8 cellular contexts compared by ENCODE assay signal in genomic region chr15:48965972-48966371, GRCh38. TPM values are rescaled to one million over a fixed set of nuclear protein-coding genes. Genes with fewer than 3 reads are reported as not detected.
DNase-seq lines count a peak whose midpoint lies in the region; ATAC-seq and TF ChIP-seq lines count a peak whose summit lies in the region.

No MANE protein-coding gene starts in this region.

- intact Hi-C loops in activated CD4-positive, alpha-beta memory T cell treated with anti-CD3 and anti-CD28 coated beads for 36 hours (cut with micrococcal nuclease), result loop anchor here (1.0 to 2.0 kb wide), 5 partner anchors 37 to 1171 kb away; partner anchors contain the start of genes CEP152 and EID1
- intact Hi-C loops in CD8-positive, alpha-beta T cell (cut with DNase I, micrococcal nuclease), result no loop called here

- peak; percentile 74 for ATAC-seq in GM19438 (IDR thresholded peaks at IDR 0.05; ENCODE audit: low read depth, unreplicated experiment)
- ATAC-seq in HG03469 (IDR thresholded peaks at IDR 0.05; ENCODE audit: unreplicated experiment), result peak; percentile 57
- ATAC-seq in CD8-positive, alpha-beta T cell, result no peak

- no peak overlapping the region for H3K4me3 Mint-ChIP-seq in activated CD4-positive, alpha-beta memory T cell treated with anti-CD3 and anti-CD28 coated beads for 36 hours
- H3K4me3 Mint-ChIP-seq in CD8-positive, alpha-beta T cell, result no peak overlapping the region

- no peak for TF ChIP-seq CTCF in CD8-positive, alpha-beta T cell (IDR thresholded peaks at IDR 0.05)

- H3K9me3 ChIP-seq in CD8-positive, alpha-beta T cell (ENCODE audit: low read length), result no peaks in the 10 kb centered on the region

- peaks cover 32% of the 10 kb centered on the region for H3K4me1 Mint-ChIP-seq in activated CD4-positive, alpha-beta memory T cell treated with anti-CD3 and anti-CD28 coated beads for 36 hours (ENCODE audit: low read depth)
- peaks cover 29% of the 10 kb centered on the region for H3K4me1 Mint-ChIP-seq in CD8-positive, alpha-beta T cell (ENCODE audit: low read depth)

- peaks cover 26% of the 10 kb centered on the region for H3K4me1 ChIP-seq in CD8-positive, alpha-beta T cell (ENCODE audit: insufficient read depth, low read length)

- H3K4me3 ChIP-seq in CD8-positive, alpha-beta T cell (ENCODE audit: low read depth, low read length), result no peak overlapping the region

- H3K27ac ChIP-seq in CD8-positive, alpha-beta T cell (ENCODE audit: low read depth, low read length), result no peak overlapping the region

- DNase-seq in EL, result peak; percentile 71
- DNase-seq in activated CD4-positive, alpha-beta memory T cell treated with anti-CD3 and anti-CD28 coated beads for 36 hours, result peak; percentile 59
- DNase-seq in renal cortical epithelial cell (ENCODE audit: low read depth), result peak; percentile 53
- DNase-seq in CD8-positive, alpha-beta T cell, result no peak
- DNase-seq in NCI-H2107 treated with DMSO at 0.1 percent for 48 hours (lab: John Stamatoyannopoulos, UW; ENCODE audit: unreplicated experiment), result no peak
- no peak for DNase-seq in GOT3 (lab: John Stamatoyannopoulos, UW)

- no peaks in the 10 kb centered on the region for H3K9me3 Mint-ChIP-seq in activated CD4-positive, alpha-beta memory T cell treated with anti-CD3 and anti-CD28 coated beads for 36 hours
- H3K9me3 Mint-ChIP-seq in CD8-positive, alpha-beta T cell, result no peaks in the 10 kb centered on the region

- peaks cover 13% of the 10 kb centered on the region for H3K27me3 ChIP-seq in CD8-positive, alpha-beta T cell (ENCODE audit: insufficient read depth, low read length)

- no peaks in the 10 kb centered on the region for H3K36me3 ChIP-seq in CD8-positive, alpha-beta T cell (ENCODE audit: insufficient read depth, low read length)

- peaks cover 31% of the 10 kb centered on the region for H3K27me3 Mint-ChIP-seq in activated CD4-positive, alpha-beta memory T cell treated with anti-CD3 and anti-CD28 coated beads for 36 hours
- H3K27me3 Mint-ChIP-seq in CD8-positive, alpha-beta T cell (ENCODE audit: low read depth), result peaks cover 48% of the 10 kb centered on the region

- no peaks in the 10 kb centered on the region for H3K36me3 Mint-ChIP-seq in activated CD4-positive, alpha-beta memory T cell treated with anti-CD3 and anti-CD28 coated beads for 36 hours
- no peaks in the 10 kb centered on the region for H3K36me3 Mint-ChIP-seq in CD8-positive, alpha-beta T cell

- POLR2A ChIA-PET in activated CD4-positive, alpha-beta memory T cell treated with anti-CD3 and anti-CD28 coated beads for 36 hours (lab: Charles Lee), result interaction anchor here (0.9 kb wide), 1 partner anchor 190 kb away, joined by 3 read pairs; the partner anchor contains the start of gene COPS2
- POLR2A ChIA-PET in CD8-positive, alpha-beta T cell (lab: Charles Lee), result interaction anchor here (0.6 kb wide), 1 partner anchor 10 kb away, joined by 3 read pairs; no protein-coding TSS in a partner anchor

- CTCF ChIA-PET in activated CD4-positive, alpha-beta memory T cell treated with anti-CD3 and anti-CD28 coated beads for 36 hours (lab: Charles Lee), result interaction anchor here (0.7 to 9.5 kb wide), 5 partner anchors 8 to 105 kb away, joined by 3 to 92 read pairs (median 10); partner anchors contain the start of gene EID1
- CTCF ChIA-PET in CD8-positive, alpha-beta T cell (lab: Charles Lee), result interaction anchor here (6.9 kb wide), 1 partner anchor 10 kb away, joined by 49 read pairs; no protein-coding TSS in a partner anchor

- no peak overlapping the region for H3K27ac Mint-ChIP-seq in activated CD4-positive, alpha-beta memory T cell treated with anti-CD3 and anti-CD28 coated beads for 36 hours
- H3K27ac Mint-ChIP-seq in CD8-positive, alpha-beta T cell, result no peak overlapping the region

RNA-seq across cellular contexts. Expression of gene SHC4, which starts 2.3 kb away (rescaled TPM):
- 1 to 10 TPM; 1.9 to 2.6 TPM for total RNA-seq in activated CD4-positive, alpha-beta memory T cell treated with anti-CD3 and anti-CD28 coated beads for 36 hours
- total RNA-seq in renal cortical epithelial cell, result 0.89 and 7.3 TPM in 2 replicates
- not detected for total RNA-seq in CD8-positive, alpha-beta T cell

Comparison
In these comparisons a context has a peak if more than half of its experiments do, and no peak if none do; other contexts are left out.
1. DNase-seq: peak in EL (single experiment), activated CD4-positive, alpha-beta memory T cell treated with anti-CD3 and anti-CD28 coated beads for 36 hours (single experiment) and renal cortical epithelial cell (single experiment); none in CD8-positive, alpha-beta T cell (0 of 7), NCI-H2107 treated with DMSO at 0.1 percent for 48 hours (single experiment) and GOT3 (single experiment).